Comparison of ENCODE assay signal across 11 cellular contexts in genomic region chr15:47484119-47484518, GRCh38.
DNase-seq lines count a peak whose midpoint lies in the region; TF ChIP-seq lines count a peak whose summit lies in the region.
"Had no signal": no experiment of that assay in that cellular context is flagged by ENCODE, and none has a peak within 500 bp of the region (broad histone marks: within the 10 kb centered on the region; RNA-seq: fewer than 3 reads in every experiment).

No MANE protein-coding gene starts in this region.

- no peaks in the 10 kb centered on the region for H3K27me3 ChIP-seq in A673 (replicated peaks; ENCODE audit: insufficient read depth, low read depth, low read length, poor library complexity)
- 0 out of 2 replicates have a peak, but pooled peaks cover 2% of the 10 kb centered on the region for H3K27me3 ChIP-seq in SJCRH30
- H3K27me3 ChIP-seq in fibroblast of lung (ENCODE audit: control insufficient read depth, insufficient read depth, low read length), result no peaks in the 10 kb centered on the region
- H3K27me3 ChIP-seq: heart right ventricle had no signal

- BruUV-seq in A673 (replicated peaks; lab: Mats Ljungman, UMichigan), result no TSS peak

- no peaks in the 10 kb centered on the region for H3K36me3 ChIP-seq in A673 (ENCODE audit: insufficient read depth, low read length, poor library complexity, severe bottlenecking)
- no peaks in the 10 kb centered on the region for H3K36me3 ChIP-seq in HEK293 (ENCODE audit: control insufficient read depth in 2 of 2, insufficient read depth in 1 of 2, low read length in 2 of 2)
- no peaks in the 10 kb centered on the region for H3K36me3 ChIP-seq in SJCRH30
- H3K36me3 ChIP-seq in fibroblast of lung (ENCODE audit: control insufficient read depth, insufficient read depth, low read length), result no peaks in the 10 kb centered on the region
- H3K36me3 ChIP-seq: heart right ventricle had no signal

- H2AFZ ChIP-seq in fibroblast of lung (ENCODE audit: low read length), result peak overlapping the region; percentile 17

- POLR2A ChIA-PET in A673 (lab: Charles Lee; ENCODE audit: low non-redundant PET) (no interaction called here), HEK293 (lab: Yijun Ruan, JAX) (no interaction called here)

- H3K4me3 ChIP-seq in A673 (ENCODE audit: low read depth, low read length, poor library complexity, severe bottlenecking), result peak overlapping the region; percentile 13
- H3K4me3 ChIP-seq in HEK293 (ENCODE audit: low read depth, low read length), result no peak overlapping the region
- H3K4me3 ChIP-seq in SJCRH30, result no peak overlapping the region
- no peak overlapping the region for H3K4me3 ChIP-seq in fibroblast of lung (replicated peaks in 1 of 4; ENCODE audit: control extremely low read depth in 1 of 4, insufficient read depth in 1 of 4, low read depth in 3 of 4, low read length in 4 of 4)
- H3K4me3 ChIP-seq: heart right ventricle had no signal

- H3K79me2 ChIP-seq in fibroblast of lung (ENCODE audit: control insufficient read depth, insufficient read depth, low read length), result no peaks in the 10 kb centered on the region

- no peak overlapping the region for H3K9ac ChIP-seq in fibroblast of lung (ENCODE audit: insufficient read depth, low read length)

- H3K27ac ChIP-seq in A673 (ENCODE audit: low read depth, low read length, poor library complexity, severe bottlenecking) (peak overlapping the region; percentile 86), HEK293 (ENCODE audit: extremely low read depth, low read depth, low read length) (no peak overlapping the region), SJCRH30 (no peak overlapping the region), fibroblast of lung (ENCODE audit: insufficient read depth, low read length) (no peak overlapping the region)
- H3K27ac ChIP-seq: heart right ventricle had no signal

- peaks cover 17% of the 10 kb centered on the region for H3K4me1 ChIP-seq in A673 (ENCODE audit: insufficient read depth, low read length, poor library complexity, severe bottlenecking)
- no peaks in the 10 kb centered on the region for H3K4me1 ChIP-seq in HEK293 (ENCODE audit: control insufficient read depth, insufficient read depth, low read length)
- H3K4me1 ChIP-seq in SJCRH30, result no peaks in the 10 kb centered on the region
- no peaks in the 10 kb centered on the region for H3K4me1 ChIP-seq in fibroblast of lung (ENCODE audit: control insufficient read depth, extremely low read depth, insufficient read depth, low read length)

- H3K9me3 ChIP-seq in A673 (ENCODE audit: low read depth, low read length, poor library complexity, severe bottlenecking) (no peaks in the 10 kb centered on the region), HEK293 (ENCODE audit: control insufficient read depth, insufficient read depth, low read depth, low read length) (no peaks in the 10 kb centered on the region), SJCRH30 (replicated peaks) (no peaks in the 10 kb centered on the region), fibroblast of lung (ENCODE audit: control insufficient read depth, insufficient read depth, low read depth, low read length) (no peaks in the 10 kb centered on the region)
- H3K9me3 ChIP-seq: heart right ventricle had no signal

- H3K4me2 ChIP-seq in fibroblast of lung (ENCODE audit: extremely low read depth, insufficient read depth, low read length), result no peak overlapping the region

- DNase-seq in A673 (ENCODE audit: low spot score) (peak; percentile 93), SJCRH30 (peak; percentile 5 to 20), fibroblast of lung (ENCODE audit: low read depth in 2 of 2) (peak; percentile 1 to 25), activated gamma-delta T cell (lab: John Stamatoyannopoulos, UW) (no peak), COLO829 (ENCODE audit: low spot score) (no peak), D341Med (ENCODE audit: low spot score) (no peak)
- no peak for DNase-seq in effector CD4-positive, alpha-beta T cell
- DNase-seq: activated CD4-positive, alpha-beta memory T cell treated with anti-CD3 and anti-CD28 coated beads for 36 hours; heart right ventricle; T-helper 9 cell had no signal

- intact Hi-C loops in A673 (cut with micrococcal nuclease; ENCODE audit: unreplicated experiment), result no loop called here

- TF ChIP-seq CTCF in A673 (conservative IDR thresholded peaks at IDR 0.05; ENCODE audit: low read depth, low read length), result no peak
- no peak for TF ChIP-seq CTCF in HEK293 (tag by site-specific recombination; IDR thresholded peaks at IDR 0.05)
- TF ChIP-seq CTCF in fibroblast of lung (conservative IDR thresholded peaks at IDR 0.05 in 1 of 2, IDR thresholded peaks at IDR 0.05 in 1 of 2; ENCODE audit: low read depth in 1 of 2, low read length in 2 of 2), result no peak

- CTCF ChIA-PET in A673 (lab: Charles Lee), result no interaction called here
- CTCF ChIA-PET in HEK293 (lab: Yijun Ruan, JAX), result no interaction called here

- H4K20me1 ChIP-seq in fibroblast of lung (ENCODE audit: control insufficient read depth, extremely low read depth, insufficient read depth, low read length), result no peaks in the 10 kb centered on the region

TF ChIP-seq in HEK293, 187 proteins besides CTCF, POLR2A, EP300 and RAD21:
- TF ChIP-seq, protein P1, sequence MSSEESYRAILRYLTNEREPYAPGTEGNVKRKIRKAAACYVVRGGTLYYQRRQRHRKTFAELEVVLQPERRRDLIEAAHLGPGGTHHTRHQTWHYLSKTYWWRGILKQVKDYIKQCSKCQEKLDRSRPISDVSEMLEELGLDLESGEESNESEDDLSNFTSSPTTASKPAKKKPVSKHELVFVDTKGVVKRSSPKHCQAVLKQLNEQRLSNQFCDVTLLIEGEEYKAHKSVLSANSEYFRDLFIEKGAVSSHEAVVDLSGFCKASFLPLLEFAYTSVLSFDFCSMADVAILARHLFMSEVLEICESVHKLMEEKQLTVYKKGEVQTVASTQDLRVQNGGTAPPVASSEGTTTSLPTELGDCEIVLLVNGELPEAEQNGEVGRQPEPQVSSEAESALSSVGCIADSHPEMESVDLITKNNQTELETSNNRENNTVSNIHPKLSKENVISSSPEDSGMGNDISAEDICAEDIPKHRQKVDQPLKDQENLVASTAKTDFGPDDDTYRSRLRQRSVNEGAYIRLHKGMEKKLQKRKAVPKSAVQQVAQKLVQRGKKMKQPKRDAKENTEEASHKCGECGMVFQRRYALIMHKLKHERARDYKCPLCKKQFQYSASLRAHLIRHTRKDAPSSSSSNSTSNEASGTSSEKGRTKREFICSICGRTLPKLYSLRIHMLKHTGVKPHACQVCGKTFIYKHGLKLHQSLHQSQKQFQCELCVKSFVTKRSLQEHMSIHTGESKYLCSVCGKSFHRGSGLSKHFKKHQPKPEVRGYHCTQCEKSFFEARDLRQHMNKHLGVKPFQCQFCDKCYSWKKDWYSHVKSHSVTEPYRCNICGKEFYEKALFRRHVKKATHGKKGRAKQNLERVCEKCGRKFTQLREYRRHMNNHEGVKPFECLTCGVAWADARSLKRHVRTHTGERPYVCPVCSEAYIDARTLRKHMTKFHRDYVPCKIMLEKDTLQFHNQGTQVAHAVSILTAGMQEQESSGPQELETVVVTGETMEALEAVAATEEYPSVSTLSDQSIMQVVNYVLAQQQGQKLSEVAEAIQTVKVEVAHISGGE (tag by site-specific recombination; conservative IDR thresholded peaks at IDR 0.05; ENCODE audit: low read depth), result peak; percentile 77
- no peak for TF ChIP-seq ZSCAN5A (tag by site-specific recombination; IDR thresholded peaks at IDR 0.05)
TF ChIP-seq in HEK293: peak in this region for 1.

Comparison
In these comparisons a context has a peak if more than half of its experiments do, and no peak if none do; other contexts are left out.
1. DNase-seq: peak in A673 (single experiment), SJCRH30 (2 of 2) and fibroblast of lung (2 of 2); none in activated gamma-delta T cell (single experiment), COLO829 (single experiment), D341Med (single experiment) and effector CD4-positive, alpha-beta T cell (single experiment).